Comparison of ENCODE assay signal across 8 cellular contexts in genomic region chr16:28823719-28824547, GRCh38. TPM values are rescaled to one million over a fixed set of nuclear protein-coding genes. Genes with fewer than 3 reads are reported as not detected.
DNase-seq lines count a peak whose midpoint lies in the region; ATAC-seq lines count a peak whose summit lies in the region.

No MANE protein-coding gene starts in this region.

- POLR2A ChIA-PET in naive thymus-derived CD4-positive, alpha-beta T cell (lab: Charles Lee), result interaction anchor here (0.9 to 4.5 kb wide), 9 partner anchors 8 to 1325 kb away, joined by 3 to 51 read pairs (median 5); partner anchors contain the start of genes RABEP2, SH2B1 and TUFM

- peak; percentile 82 for ATAC-seq in naive thymus-derived CD4-positive, alpha-beta T cell
- peak; percentile 77 for ATAC-seq in stimulated activated effector memory CD8-positive, alpha-beta T cell treated with anti-CD3 and anti-CD28 coated beads, Interleukin-12 subunit alpha, Interleukin-12 subunit beta, amount 100 ng/mL, for 72 hours

- peaks cover 0 to 4% (median 0%) of the 10 kb centered on the region in 5 donors for H3K27me3 Mint-ChIP-seq in naive thymus-derived CD4-positive, alpha-beta T cell

- no peaks in the 10 kb centered on the region for H3K9me3 ChIP-seq in naive thymus-derived CD4-positive, alpha-beta T cell (ENCODE audit: control insufficient read depth in 2 of 3, low read length in 3 of 3)

- peak overlapping the region; percentile 94 for H3K27ac ChIP-seq in naive thymus-derived CD4-positive, alpha-beta T cell (ENCODE audit: low read depth, low read length)

- intact Hi-C loops in naive thymus-derived CD4-positive, alpha-beta T cell (cut with micrococcal nuclease), result loop anchor here (1.0 to 5.0 kb wide), 7 partner anchors 22 to 612 kb away; partner anchors contain the start of genes TUFM (in 2 of the 2), NFATC2IP (in 1 of the 2), RABEP2 (in 1 of the 2) and SH2B1 (in 1 of the 2)

- peaks cover 9 to 46% (median 15%) of the 10 kb centered on the region in 5 donors for H3K36me3 Mint-ChIP-seq in naive thymus-derived CD4-positive, alpha-beta T cell
- H3K36me3 Mint-ChIP-seq in stimulated activated effector memory CD8-positive, alpha-beta T cell treated with anti-CD3 and anti-CD28 coated beads, Interleukin-12 subunit alpha, Interleukin-12 subunit beta, amount 100 ng/mL, for 72 hours, result peaks cover 79% of the 10 kb centered on the region

- H3K4me3 Mint-ChIP-seq in naive thymus-derived CD4-positive, alpha-beta T cell, result peak overlapping the region; percentile 92 to 99 (median 97)
- peak overlapping the region; percentile 90 for H3K4me3 Mint-ChIP-seq in stimulated activated effector memory CD8-positive, alpha-beta T cell treated with anti-CD3 and anti-CD28 coated beads, Interleukin-12 subunit alpha, Interleukin-12 subunit beta, amount 100 ng/mL, for 72 hours

- H3K4me3 ChIP-seq in naive thymus-derived CD4-positive, alpha-beta T cell (ENCODE audit: low read length), result peak overlapping the region; percentile 79

- no peaks in the 10 kb centered on the region for H3K27me3 ChIP-seq in naive thymus-derived CD4-positive, alpha-beta T cell (ENCODE audit: control insufficient read depth in 2 of 2, insufficient read depth in 2 of 2, low read length in 2 of 2)

- H3K4me1 ChIP-seq in naive thymus-derived CD4-positive, alpha-beta T cell (ENCODE audit: control insufficient read depth in 2 of 2, insufficient read depth in 2 of 2, low read length in 2 of 2), result peaks cover 19 to 20% of the 10 kb centered on the region in 2 donors

- CTCF ChIA-PET in naive thymus-derived CD4-positive, alpha-beta T cell (lab: Charles Lee), result interaction anchor here (0.7 to 1.0 kb wide), 4 partner anchors 22 to 1787 kb away, joined by 3 read pairs; partner anchors contain the start of genes TUFM and ZNF689

- H3K9me3 Mint-ChIP-seq in naive thymus-derived CD4-positive, alpha-beta T cell, result peaks cover 0 to 5% (median 0%) of the 10 kb centered on the region in 11 donors
- H3K9me3 Mint-ChIP-seq in stimulated activated effector memory CD8-positive, alpha-beta T cell treated with anti-CD3 and anti-CD28 coated beads, Interleukin-12 subunit alpha, Interleukin-12 subunit beta, amount 100 ng/mL, for 72 hours, result no peaks in the 10 kb centered on the region

- DNase-seq in EH (ENCODE audit: low read depth) (peak; percentile 98), GOT3 (lab: John Stamatoyannopoulos, UW) (peak; percentile 81), LHCN-M2 (ENCODE audit: low read depth) (peak; percentile 97), RKO (ENCODE audit: low spot score) (peak; percentile 95), fibroblast of gingiva (ENCODE audit: low read depth) (peak; percentile 99)
- peak; percentile 81 to 95 for DNase-seq in activated T-helper 1 cell treated with anti-CD3 and anti-CD28 coated beads, Interleukin-2, amount 50 U/mL, for 16 hours (ENCODE audit: low read depth in 1 of 2, low spot score in 1 of 2)
- peak; percentile 92 to 97 (median 94) for DNase-seq in naive thymus-derived CD4-positive, alpha-beta T cell
- peak; percentile 92 to 97 for DNase-seq in stimulated activated effector memory CD8-positive, alpha-beta T cell treated with anti-CD3 and anti-CD28 coated beads, Interleukin-12 subunit alpha, Interleukin-12 subunit beta, amount 100 ng/mL, for 72 hours (ENCODE audit: low spot score in 2 of 2)

- peaks cover 12 to 46% (median 22%) of the 10 kb centered on the region in 3 experiments for H3K36me3 ChIP-seq in naive thymus-derived CD4-positive, alpha-beta T cell (ENCODE audit: control insufficient read depth in 2 of 3, insufficient read depth in 3 of 3, low read length in 3 of 3)

- H3K27ac Mint-ChIP-seq in naive thymus-derived CD4-positive, alpha-beta T cell, result peak overlapping the region; percentile 96 to 100 (median 99)
- H3K27ac Mint-ChIP-seq in stimulated activated effector memory CD8-positive, alpha-beta T cell treated with anti-CD3 and anti-CD28 coated beads, Interleukin-12 subunit alpha, Interleukin-12 subunit beta, amount 100 ng/mL, for 72 hours, result peak overlapping the region; percentile 98

- H3K4me1 Mint-ChIP-seq in naive thymus-derived CD4-positive, alpha-beta T cell, result peaks cover 14 to 54% (median 52%) of the 10 kb centered on the region in 7 donors
- H3K4me1 Mint-ChIP-seq in stimulated activated effector memory CD8-positive, alpha-beta T cell treated with anti-CD3 and anti-CD28 coated beads, Interleukin-12 subunit alpha, Interleukin-12 subunit beta, amount 100 ng/mL, for 72 hours, result peaks cover 55% of the 10 kb centered on the region

RNA-seq across cellular contexts. Expression of gene ATXN2L, which starts 1.1 kb away (rescaled TPM):
- 41.7 and 54.5 TPM in 2 replicates for total RNA-seq in LHCN-M2 (2014; rRNA removed)
- polyA plus RNA-seq in LHCN-M2 (2012), result 60.7 TPM
- total RNA-seq in naive thymus-derived CD4-positive, alpha-beta T cell, result 100 to 1,000 TPM; 274 to 374 (median 310) TPM
- polyA plus RNA-seq in naive thymus-derived CD4-positive, alpha-beta T cell, result 10 to 100 TPM; 19.7 to 38.8 TPM

RNA-seq across cellular contexts. Expression of gene TUFM, which starts 22.2 kb away (rescaled TPM):
- 147 and 166 TPM in 2 replicates for total RNA-seq in LHCN-M2 (2014; rRNA removed)
- 182 TPM for polyA plus RNA-seq in LHCN-M2 (2012)
- total RNA-seq in naive thymus-derived CD4-positive, alpha-beta T cell, result 100 to 1,000 TPM in 2 of 5 experiments, 10 to 100 TPM in 3; 89.7 to 140 (median 95.2) TPM
- 100 to 1,000 TPM; 125 to 139 TPM for polyA plus RNA-seq in naive thymus-derived CD4-positive, alpha-beta T cell

RNA-seq across cellular contexts. Expression of gene SH2B1, which starts 39.7 kb away (rescaled TPM):
- total RNA-seq in LHCN-M2 (2014; rRNA removed), result 28.4 and 29.3 TPM in 2 replicates
- 32.2 TPM for polyA plus RNA-seq in LHCN-M2 (2012)
- total RNA-seq in naive thymus-derived CD4-positive, alpha-beta T cell, result 100 to 1,000 TPM in 2 of 5 experiments, 10 to 100 TPM in 3; 66.8 to 145 (median 77.8) TPM
- polyA plus RNA-seq in naive thymus-derived CD4-positive, alpha-beta T cell, result 1 to 10 TPM; 1.9 to 3.1 TPM

RNA-seq across cellular contexts. Expression of gene ATP2A1, which starts 54.4 kb away (rescaled TPM):
- total RNA-seq in LHCN-M2 (2014; rRNA removed), result 0.92 and 0.96 TPM in 2 replicates
- polyA plus RNA-seq in LHCN-M2 (2012), result 1.4 TPM
- 1 to 10 TPM in 2 of 5 experiments, under 1 TPM in 3; 0.32 to 1.6 (median 0.89) TPM for total RNA-seq in naive thymus-derived CD4-positive, alpha-beta T cell
- polyA plus RNA-seq in naive thymus-derived CD4-positive, alpha-beta T cell, result not detected

Comparison
In these comparisons a context has a peak if more than half of its experiments do, and no peak if none do; other contexts are left out.
1. Peak in every context shown above with its lines: DNase-seq, ATAC-seq, H3K4me3 ChIP-seq and H3K27ac ChIP-seq.